In genomic region chr19:4852484-4852883, GRCh38 we compare ENCODE assay signal across 24 cellular contexts. TPM values are rescaled to one million over a fixed set of nuclear protein-coding genes. Genes with fewer than 3 reads are reported as not detected.
A peak's percentile ranks its signal among the peaks of the same experiment; 100 is the strongest.
DNase-seq lines count a peak whose midpoint lies in the region; ATAC-seq and TF ChIP-seq lines count a peak whose summit lies in the region.
"Had no signal": no experiment of that assay in that cellular context is flagged by ENCODE, and none has a peak within 500 bp of the region (broad histone marks: within the 10 kb centered on the region; RNA-seq: fewer than 3 reads in every experiment).

No MANE protein-coding gene starts in this region.

- no peak overlapping the region for H3K4me3 ChIP-seq in Panc1 (ENCODE audit: low read depth in 2 of 2, low read length in 2 of 2)
- H3K4me3 ChIP-seq: SJCRH30 had no signal

- DNase-seq in GM10248 (ENCODE audit: extremely low spot score): peak; percentile 14
- DNase-seq in Panc1 (ENCODE audit: low read depth, low spot score): no peak
- DNase-seq in left lobe of liver (ENCODE audit: low spot score): no peak
- no peak for DNase-seq in sciatic nerve (ENCODE audit: low spot score)
- no peak for DNase-seq in activated T-cell treated with anti-CD3 and anti-CD28 coated beads, Interleukin-2, amount 50 U/mL, for 1 hour
- DNase-seq in CD14-positive monocyte (ENCODE audit: low spot score): no peak
- DNase-seq: Caco-2; CD4-positive, alpha-beta memory T cell; DMS 273 treated with DMSO at 0.1 percent for 48 hours; DMS79 treated with DMSO at 0.1 percent for 48 hours; HFFc6; NCI-H1105; NCI-H146; NCI-H2029; NCI-H2227 treated with DMSO at 0.1 percent for 48 hours; NCI-H510A; NCI-H774; NK-92 treated with Interleukin-12 subunit alpha and Interleukin-12 subunit beta, amount 100 ng/mL, for 24 hours; SJCRH30 had no signal

- H3K9me3 Mint-ChIP-seq in CD14-positive monocyte: peaks cover 0 to 3% (median 0%) of the 10 kb centered on the region in 7 donors
- H3K9me3 Mint-ChIP-seq: HFFc6 had no signal

- H3K4me1 Mint-ChIP-seq in CD14-positive monocyte: peaks cover 2% of the 10 kb centered on the region

- H3K27me3 Mint-ChIP-seq in CD14-positive monocyte (ENCODE audit: low read depth in 3 of 3): no peaks in the 10 kb centered on the region
- H3K27me3 Mint-ChIP-seq: CD4-positive, alpha-beta memory T cell had no signal

- TF ChIP-seq CTCF in GM10248 (IDR thresholded peaks at IDR 0.05; ENCODE audit: control extremely low read depth, extremely low read depth, low read depth, missing control alignments) (no peak), Panc1 (IDR thresholded peaks at IDR 0.05) (no peak), CD14-positive monocyte (IDR thresholded peaks at IDR 0.05) (no peak)

- H3K27ac ChIP-seq in Panc1 (ENCODE audit: low read length): no peak overlapping the region
- H3K27ac ChIP-seq: KMS-11, SJCRH30 had no signal

- H3K9me3 ChIP-seq in Panc1 (ENCODE audit: control insufficient read depth, insufficient read depth, low read depth, low read length): no peaks in the 10 kb centered on the region
- H3K9me3 ChIP-seq: Caco-2, SJCRH30 had no signal

- H3K27ac Mint-ChIP-seq in CD14-positive monocyte: peak overlapping the region in 1 of 7 donors; percentile 71
- H3K27ac Mint-ChIP-seq: HFFc6 had no signal

- 0 out of 2 replicates have a peak, but pooled peaks cover 2% of the 10 kb centered on the region for H3K36me3 ChIP-seq in Panc1 (ENCODE audit: control insufficient read depth, insufficient read depth, low read length)

- peaks cover 55 to 88% of the 10 kb centered on the region in 2 donors for H3K36me3 Mint-ChIP-seq in CD14-positive monocyte

- BruUV-seq in Panc1 (replicated peaks; lab: Mats Ljungman, UMichigan): no TSS peak

- CTCF ChIA-PET in GM10248 (lab: Yijun Ruan, JAX): interaction anchor here (0.9 to 17.4 kb wide), 8 partner anchors 10 to 62 kb away, joined by 3 to 242 read pairs (median 6); partner anchors contain the start of genes PLIN3 and TICAM1
- CTCF ChIA-PET in Panc1 (lab: Charles Lee): interaction anchor here (0.6 to 1.2 kb wide), 2 partner anchors 41 to 43 kb away, joined by 7 to 19 read pairs; no protein-coding TSS in a partner anchor

- H3K27me3 ChIP-seq in Panc1 (ENCODE audit: control insufficient read depth, insufficient read depth, low read length): no peaks in the 10 kb centered on the region
- H3K27me3 ChIP-seq: SJCRH30 had no signal

- no peak overlapping the region for H3K4me3 Mint-ChIP-seq in CD14-positive monocyte
- H3K4me3 Mint-ChIP-seq: CD4-positive, alpha-beta memory T cell; HFFc6 had no signal

- in situ Hi-C loops in Panc1 (cut with HindIII; ENCODE audit: low pct_unique_long_range_greater_than_20kb, low sequenced_read_pairs): no loop called here

- peak; percentile 43 for ATAC-seq in Panc1
- peak; percentile 13 for ATAC-seq in left lobe of liver
- ATAC-seq in sciatic nerve: peak; percentile 21
- no peak for ATAC-seq in esophagus mucosa

- intact Hi-C loops in Panc1 (cut with micrococcal nuclease; ENCODE audit: unreplicated experiment): loop anchor here (5.0 kb wide), 1 partner anchor 40 kb away; no protein-coding TSS in a partner anchor
- intact Hi-C loops in sciatic nerve (cut with DNase I): no loop called here
- intact Hi-C loops in CD14-positive monocyte (cut with micrococcal nuclease): loop anchor here (5.0 kb wide), 2 partner anchors 40 to 45 kb away; no protein-coding TSS in a partner anchor

- POLR2A ChIA-PET in GM10248 (lab: Yijun Ruan, JAX): no interaction called here
- POLR2A ChIA-PET in Panc1 (lab: Charles Lee): no interaction called here

- H3K4me1 ChIP-seq in Panc1 (ENCODE audit: control insufficient read depth, insufficient read depth, low read length): no peaks in the 10 kb centered on the region
- H3K4me1 ChIP-seq: Caco-2, SJCRH30 had no signal

RNA-seq across cellular contexts. Expression of gene PLIN3, which starts 15.0 kb away (rescaled TPM):
- total RNA-seq in Panc1 (2021; ENCODE audit: unreplicated experiment) (157 TPM), left lobe of liver (12.0 TPM), sciatic nerve (32.1 TPM), esophagus mucosa (152 TPM)
- 198 TPM for polyA plus RNA-seq in Panc1 (2012; ENCODE audit: insufficient read length)
- 100 to 1,000 TPM; 138 to 151 TPM for polyA plus RNA-seq in CD14-positive monocyte

RNA-seq across cellular contexts. Expression of gene TICAM1, which starts 21.0 kb away (rescaled TPM):
- total RNA-seq in Panc1 (2021; ENCODE audit: unreplicated experiment) (12.2 TPM), left lobe of liver (11.1 TPM), sciatic nerve (10.8 TPM), esophagus mucosa (24.4 TPM)
- polyA plus RNA-seq in Panc1 (2012; ENCODE audit: insufficient read length): 15.5 TPM
- 1 to 10 TPM; 5.9 to 9.2 TPM for polyA plus RNA-seq in CD14-positive monocyte

RNA-seq across cellular contexts. Expression of gene ARRDC5, which starts 50.2 kb away (rescaled TPM):
- total RNA-seq in Panc1 (2021; ENCODE audit: unreplicated experiment): not detected
- not detected for polyA plus RNA-seq in Panc1 (2012; ENCODE audit: insufficient read length)
- not detected for total RNA-seq in left lobe of liver
- total RNA-seq in sciatic nerve: 1.1 TPM
- polyA plus RNA-seq in CD14-positive monocyte: 1 to 10 TPM in 1 of 2 donors, under 1 TPM in 1; 0.46 to 1.0 TPM
- not detected for total RNA-seq in esophagus mucosa
- total RNA-seq: Caco-2, H1, HFFc6, HT1080, SJCRH30 had no signal
- polyA plus RNA-seq: BJ, H1 had no signal

RNA-seq across cellular contexts. Expression of gene UHRF1, which starts 56.8 kb away (rescaled TPM):
- total RNA-seq in Panc1 (2021; ENCODE audit: unreplicated experiment) (53.6 TPM), left lobe of liver (0.45 TPM), sciatic nerve (1.2 TPM), esophagus mucosa (13.5 TPM)
- 30.0 TPM for polyA plus RNA-seq in Panc1 (2012; ENCODE audit: insufficient read length)
- under 1 TPM; 0.06 to 0.63 TPM for polyA plus RNA-seq in CD14-positive monocyte
